1 cellular context compared by ENCODE assay signal in the genomic region with DNA sequence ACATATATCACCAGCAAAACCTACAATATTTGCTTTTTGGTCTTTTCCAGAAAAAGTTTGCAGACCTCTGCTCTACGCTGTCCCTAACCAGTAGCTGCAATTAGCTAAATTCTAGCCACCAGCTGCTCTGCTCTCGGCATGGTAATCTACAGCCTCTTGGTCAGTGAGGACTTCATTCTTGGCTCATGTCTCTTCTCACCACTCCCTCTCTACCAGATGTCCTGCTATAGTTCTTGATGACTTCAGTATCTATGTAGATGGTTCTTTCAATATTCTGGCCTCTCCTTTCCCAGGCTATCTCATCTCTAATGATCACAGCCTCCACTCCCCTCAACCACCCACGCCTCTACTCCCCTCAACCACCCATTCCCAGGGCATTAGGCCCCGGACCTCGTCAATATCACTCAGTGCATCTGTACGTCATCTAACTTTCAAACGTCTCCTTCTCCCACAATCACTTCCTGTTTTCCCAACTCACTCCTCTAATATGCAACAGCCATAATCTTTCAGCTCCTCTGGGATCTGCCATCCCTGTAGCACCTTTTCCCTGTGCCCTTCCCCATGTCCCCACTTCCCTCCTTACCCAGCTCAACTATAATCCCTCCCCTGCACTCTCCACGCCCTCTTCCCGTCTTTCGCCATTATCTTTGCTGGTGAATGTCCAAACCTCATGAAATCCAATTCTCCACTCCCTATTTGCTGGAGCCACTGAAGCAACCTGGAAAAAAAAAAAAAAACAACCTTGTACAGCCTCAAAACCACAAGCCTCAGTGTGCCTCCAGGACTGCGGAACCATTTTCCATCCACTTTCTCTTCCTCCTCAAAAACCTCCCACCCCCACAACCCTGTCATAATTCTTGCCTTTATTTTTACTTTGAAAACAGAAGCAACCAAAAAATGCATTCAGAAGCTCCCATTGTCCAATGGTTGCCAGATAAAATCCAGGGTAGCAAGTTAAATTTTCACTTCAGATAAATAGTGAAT.
TF ChIP-seq lines count a peak whose summit lies in the region.

No MANE protein-coding gene starts in this region.

TF ChIP-seq in K562, 482 proteins besides CTCF, POLR2A, EP300 and RAD21 (continued from another document and continues in another):
- TF ChIP-seq, protein P1, sequence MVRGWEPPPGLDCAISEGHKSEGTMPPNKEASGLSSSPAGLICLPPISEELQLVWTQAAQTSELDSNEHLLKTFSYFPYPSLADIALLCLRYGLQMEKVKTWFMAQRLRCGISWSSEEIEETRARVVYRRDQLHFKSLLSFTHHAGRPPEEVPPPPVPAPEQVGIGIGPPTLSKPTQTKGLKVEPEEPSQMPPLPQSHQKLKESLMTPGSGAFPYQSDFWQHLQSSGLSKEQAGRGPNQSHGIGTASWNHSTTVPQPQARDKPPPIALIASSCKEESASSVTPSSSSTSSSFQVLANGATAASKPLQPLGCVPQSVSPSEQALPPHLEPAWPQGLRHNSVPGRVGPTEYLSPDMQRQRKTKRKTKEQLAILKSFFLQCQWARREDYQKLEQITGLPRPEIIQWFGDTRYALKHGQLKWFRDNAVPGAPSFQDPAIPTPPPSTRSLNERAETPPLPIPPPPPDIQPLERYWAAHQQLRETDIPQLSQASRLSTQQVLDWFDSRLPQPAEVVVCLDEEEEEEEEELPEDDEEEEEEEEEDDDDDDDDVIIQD (CRISPR knock-in tag; IDR thresholded peaks at IDR 0.05) = no peak
- TF ChIP-seq NR2C1 (IDR thresholded peaks at IDR 0.05) (no peak), NR2C1 (tag; IDR thresholded peaks at IDR 0.05) (0 out of 2 replicates have a peak, but pooled peaks have one; percentile 37), RFX5 (IDR thresholded peaks at IDR 0.05; ENCODE audit: low read depth, low read length) (no peak), ZNF551 (CRISPR knock-in tag; IDR thresholded peaks at IDR 0.05) (no peak), NR1H2 (CRISPR knock-in tag; IDR thresholded peaks at IDR 0.05) (no peak), ZNF766 (CRISPR knock-in tag; conservative IDR thresholded peaks at IDR 0.05) (no peak), NR3C1 (CRISPR knock-in tag; IDR thresholded peaks at IDR 0.05) (no peak), SMARCB1 (IDR thresholded peaks at IDR 0.05; ENCODE audit: insufficient read length, low read depth) (no peak), MYC (IDR thresholded peaks at IDR 0.05; ENCODE audit: low read depth, low read length) (no peak), MYC (CRISPR knock-in tag; IDR thresholded peaks at IDR 0.05; ENCODE audit: borderline replicate concordance, low read depth) (no peak), ETV6 (IDR thresholded peaks at IDR 0.05; ENCODE audit: borderline replicate concordance in 1 of 2, low read depth in 2 of 2, low read length in 1 of 2) (no peak), ETV6 (CRISPR knock-in tag; IDR thresholded peaks at IDR 0.05; ENCODE audit: borderline replicate concordance) (no peak), ATF7 (IDR thresholded peaks at IDR 0.05) (0 out of 2 replicates have a peak, but pooled peaks have one; percentile 30), XRCC3 (IDR thresholded peaks at IDR 0.05) (no peak), CCNT2 (IDR thresholded peaks at IDR 0.05; ENCODE audit: borderline replicate concordance, extremely low read depth, insufficient read length, low read depth, low read length) (no peak), ZNF146 (CRISPR knock-in tag; IDR thresholded peaks at IDR 0.05; ENCODE audit: unreplicated experiment) (no peak), PPARD (CRISPR knock-in tag; IDR thresholded peaks at IDR 0.05) (no peak), YBX1 (IDR thresholded peaks at IDR 0.05) (no peak), EWSR1 (IDR thresholded peaks at IDR 0.05; ENCODE audit: borderline replicate concordance, low read depth, partially characterized antibody) (no peak), TRIM24 (IDR thresholded peaks at IDR 0.05) (0 out of 4 replicates have a peak, but pooled peaks of 1 of the 2 experiments have one; percentile 18), RCOR1 (IDR thresholded peaks at IDR 0.05; ENCODE audit: borderline replicate concordance in 1 of 2, low read depth in 2 of 2, low read length in 2 of 2) (no peak), TEAD1 (CRISPR knock-in tag; IDR thresholded peaks at IDR 0.05) (0 out of 4 replicates have a peak, but pooled peaks of 1 of the 2 experiments have one; percentile 32), ZFX (CRISPR knock-in tag; IDR thresholded peaks at IDR 0.05) (no peak), ZNF212 (CRISPR knock-in tag; IDR thresholded peaks at IDR 0.05) (no peak), IRF2 (CRISPR knock-in tag; IDR thresholded peaks at IDR 0.05) (no peak), POU5F1 (IDR thresholded peaks at IDR 0.05; ENCODE audit: borderline replicate concordance, low read depth, low read length, partially characterized antibody) (no peak), POLR2AphosphoS5 (IDR thresholded peaks at IDR 0.05; ENCODE audit: control insufficient read depth, insufficient read depth, low read depth, low read length) (no peak), ZBTB8A (IDR thresholded peaks at IDR 0.05; ENCODE audit: partially characterized antibody) (no peak), MAFG (tag; conservative IDR thresholded peaks at IDR 0.05) (no peak), CBX8 (IDR thresholded peaks at IDR 0.05; ENCODE audit: borderline replicate concordance, extremely low read depth, low read depth, low read length, poor library complexity, severe bottlenecking) (no peak), ZZZ3 (IDR thresholded peaks at IDR 0.05) (no peak), DNMT1 (IDR thresholded peaks at IDR 0.05) (no peak), XRCC4 (IDR thresholded peaks at IDR 0.05; ENCODE audit: extremely low read depth, insufficient read depth, insufficient read length) (no peak), ZNF12 (CRISPR knock-in tag; IDR thresholded peaks at IDR 0.05) (no peak), ETS2 (tag; IDR thresholded peaks at IDR 0.05; ENCODE audit: borderline replicate concordance, poor library complexity, severe bottlenecking) (no peak), IFI16 (CRISPR knock-in tag; IDR thresholded peaks at IDR 0.05) (no peak), RBM14 (IDR thresholded peaks at IDR 0.05; ENCODE audit: borderline replicate concordance, insufficient read depth, low read depth, low read length) (no peak), ARID2 (IDR thresholded peaks at IDR 0.05) (no peak), ZC3H8 (IDR thresholded peaks at IDR 0.05) (no peak), ZNF586 (CRISPR knock-in tag; conservative IDR thresholded peaks at IDR 0.05) (no peak), NRF1 (conservative IDR thresholded peaks at IDR 0.05 in 1 of 2, IDR thresholded peaks at IDR 0.05 in 1 of 2) (no peak), ZNF316 (IDR thresholded peaks at IDR 0.05) (no peak), SMAD1 (IDR thresholded peaks at IDR 0.05; ENCODE audit: low read depth, low read length, partially characterized antibody) (no peak), RBM39 (optimal IDR thresholded peaks at IDR 0.05; ENCODE audit: low read depth, low read length) (no peak), SMARCA4 (IDR thresholded peaks at IDR 0.05) (peak; percentile 63), DACH1 (IDR thresholded peaks at IDR 0.05; ENCODE audit: partially characterized antibody) (no peak), NELFE (IDR thresholded peaks at IDR 0.05; ENCODE audit: insufficient read depth, insufficient read length) (no peak), CHCHD3 (CRISPR knock-in tag; IDR thresholded peaks at IDR 0.05) (no peak), RHOXF2B (CRISPR knock-in tag; conservative IDR thresholded peaks at IDR 0.05) (no peak), ZNF764 (CRISPR knock-in tag; IDR thresholded peaks at IDR 0.05; ENCODE audit: low read depth) (no peak), SRSF3 (IDR thresholded peaks at IDR 0.05; ENCODE audit: insufficient read depth, low read length) (no peak), RFX7 (CRISPR knock-in tag; IDR thresholded peaks at IDR 0.05) (no peak), ZNF143 (CRISPR knock-in tag; IDR thresholded peaks at IDR 0.05) (no peak), SMC3 (conservative IDR thresholded peaks at IDR 0.05; ENCODE audit: insufficient read depth, low read depth, low read length) (no peak), ZNF274 (IDR thresholded peaks at IDR 0.05; ENCODE audit: borderline replicate concordance, low read depth, low read length) (no peak), ILF3 (IDR thresholded peaks at IDR 0.05; ENCODE audit: borderline replicate concordance) (no peak), HMGN3 (IDR thresholded peaks at IDR 0.05; ENCODE audit: borderline replicate concordance, extremely low read depth, insufficient read length, low read depth, low read length) (no peak), SRF (CRISPR knock-in tag; IDR thresholded peaks at IDR 0.05) (no peak), HMG20B (CRISPR knock-in tag; IDR thresholded peaks at IDR 0.05) (no peak), MED1 (CRISPR knock-in tag; IDR thresholded peaks at IDR 0.05; ENCODE audit: borderline replicate concordance) (no peak), MAZ (CRISPR knock-in tag; conservative IDR thresholded peaks at IDR 0.05 in 1 of 2, IDR thresholded peaks at IDR 0.05 in 1 of 2) (peak in 1 of 2 experiments; percentile 21; a peak in 1 of 4 replicates)
- TF ChIP-seq, protein P2, sequence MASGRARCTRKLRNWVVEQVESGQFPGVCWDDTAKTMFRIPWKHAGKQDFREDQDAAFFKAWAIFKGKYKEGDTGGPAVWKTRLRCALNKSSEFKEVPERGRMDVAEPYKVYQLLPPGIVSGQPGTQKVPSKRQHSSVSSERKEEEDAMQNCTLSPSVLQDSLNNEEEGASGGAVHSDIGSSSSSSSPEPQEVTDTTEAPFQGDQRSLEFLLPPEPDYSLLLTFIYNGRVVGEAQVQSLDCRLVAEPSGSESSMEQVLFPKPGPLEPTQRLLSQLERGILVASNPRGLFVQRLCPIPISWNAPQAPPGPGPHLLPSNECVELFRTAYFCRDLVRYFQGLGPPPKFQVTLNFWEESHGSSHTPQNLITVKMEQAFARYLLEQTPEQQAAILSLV (tag; IDR thresholded peaks at IDR 0.05) = no peak
- TF ChIP-seq, protein P3, sequence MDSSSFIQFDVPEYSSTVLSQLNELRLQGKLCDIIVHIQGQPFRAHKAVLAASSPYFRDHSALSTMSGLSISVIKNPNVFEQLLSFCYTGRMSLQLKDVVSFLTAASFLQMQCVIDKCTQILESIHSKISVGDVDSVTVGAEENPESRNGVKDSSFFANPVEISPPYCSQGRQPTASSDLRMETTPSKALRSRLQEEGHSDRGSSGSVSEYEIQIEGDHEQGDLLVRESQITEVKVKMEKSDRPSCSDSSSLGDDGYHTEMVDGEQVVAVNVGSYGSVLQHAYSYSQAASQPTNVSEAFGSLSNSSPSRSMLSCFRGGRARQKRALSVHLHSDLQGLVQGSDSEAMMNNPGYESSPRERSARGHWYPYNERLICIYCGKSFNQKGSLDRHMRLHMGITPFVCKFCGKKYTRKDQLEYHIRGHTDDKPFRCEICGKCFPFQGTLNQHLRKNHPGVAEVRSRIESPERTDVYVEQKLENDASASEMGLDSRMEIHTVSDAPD (CRISPR knock-in tag; IDR thresholded peaks at IDR 0.05) = no peak
- TF ChIP-seq, protein P4, sequence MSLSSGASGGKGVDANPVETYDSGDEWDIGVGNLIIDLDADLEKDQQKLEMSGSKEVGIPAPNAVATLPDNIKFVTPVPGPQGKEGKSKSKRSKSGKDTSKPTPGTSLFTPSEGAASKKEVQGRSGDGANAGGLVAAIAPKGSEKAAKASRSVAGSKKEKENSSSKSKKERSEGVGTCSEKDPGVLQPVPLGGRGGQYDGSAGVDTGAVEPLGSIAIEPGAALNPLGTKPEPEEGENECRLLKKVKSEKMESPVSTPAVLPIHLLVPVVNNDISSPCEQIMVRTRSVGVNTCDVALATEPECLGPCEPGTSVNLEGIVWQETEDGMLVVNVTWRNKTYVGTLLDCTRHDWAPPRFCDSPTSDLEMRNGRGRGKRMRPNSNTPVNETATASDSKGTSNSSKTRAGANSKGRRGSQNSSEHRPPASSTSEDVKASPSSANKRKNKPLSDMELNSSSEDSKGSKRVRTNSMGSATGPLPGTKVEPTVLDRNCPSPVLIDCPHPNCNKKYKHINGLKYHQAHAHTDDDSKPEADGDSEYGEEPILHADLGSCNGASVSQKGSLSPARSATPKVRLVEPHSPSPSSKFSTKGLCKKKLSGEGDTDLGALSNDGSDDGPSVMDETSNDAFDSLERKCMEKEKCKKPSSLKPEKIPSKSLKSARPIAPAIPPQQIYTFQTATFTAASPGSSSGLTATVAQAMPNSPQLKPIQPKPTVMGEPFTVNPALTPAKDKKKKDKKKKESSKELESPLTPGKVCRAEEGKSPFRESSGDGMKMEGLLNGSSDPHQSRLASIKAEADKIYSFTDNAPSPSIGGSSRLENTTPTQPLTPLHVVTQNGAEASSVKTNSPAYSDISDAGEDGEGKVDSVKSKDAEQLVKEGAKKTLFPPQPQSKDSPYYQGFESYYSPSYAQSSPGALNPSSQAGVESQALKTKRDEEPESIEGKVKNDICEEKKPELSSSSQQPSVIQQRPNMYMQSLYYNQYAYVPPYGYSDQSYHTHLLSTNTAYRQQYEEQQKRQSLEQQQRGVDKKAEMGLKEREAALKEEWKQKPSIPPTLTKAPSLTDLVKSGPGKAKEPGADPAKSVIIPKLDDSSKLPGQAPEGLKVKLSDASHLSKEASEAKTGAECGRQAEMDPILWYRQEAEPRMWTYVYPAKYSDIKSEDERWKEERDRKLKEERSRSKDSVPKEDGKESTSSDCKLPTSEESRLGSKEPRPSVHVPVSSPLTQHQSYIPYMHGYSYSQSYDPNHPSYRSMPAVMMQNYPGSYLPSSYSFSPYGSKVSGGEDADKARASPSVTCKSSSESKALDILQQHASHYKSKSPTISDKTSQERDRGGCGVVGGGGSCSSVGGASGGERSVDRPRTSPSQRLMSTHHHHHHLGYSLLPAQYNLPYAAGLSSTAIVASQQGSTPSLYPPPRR (CRISPR knock-in tag; IDR thresholded peaks at IDR 0.05; ENCODE audit: borderline replicate concordance) = no peak
- TF ChIP-seq, protein P5, sequence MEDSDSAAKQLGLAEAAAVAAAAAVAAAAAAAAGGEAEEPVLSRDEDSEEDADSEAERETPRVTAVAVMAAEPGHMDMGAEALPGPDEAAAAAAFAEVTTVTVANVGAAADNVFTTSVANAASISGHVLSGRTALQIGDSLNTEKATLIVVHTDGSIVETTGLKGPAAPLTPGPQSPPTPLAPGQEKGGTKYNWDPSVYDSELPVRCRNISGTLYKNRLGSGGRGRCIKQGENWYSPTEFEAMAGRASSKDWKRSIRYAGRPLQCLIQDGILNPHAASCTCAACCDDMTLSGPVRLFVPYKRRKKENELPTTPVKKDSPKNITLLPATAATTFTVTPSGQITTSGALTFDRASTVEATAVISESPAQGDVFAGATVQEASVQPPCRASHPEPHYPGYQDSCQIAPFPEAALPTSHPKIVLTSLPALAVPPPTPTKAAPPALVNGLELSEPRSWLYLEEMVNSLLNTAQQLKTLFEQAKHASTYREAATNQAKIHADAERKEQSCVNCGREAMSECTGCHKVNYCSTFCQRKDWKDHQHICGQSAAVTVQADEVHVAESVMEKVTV (CRISPR knock-in tag; IDR thresholded peaks at IDR 0.05) = no peak
- TF ChIP-seq, protein P6, sequence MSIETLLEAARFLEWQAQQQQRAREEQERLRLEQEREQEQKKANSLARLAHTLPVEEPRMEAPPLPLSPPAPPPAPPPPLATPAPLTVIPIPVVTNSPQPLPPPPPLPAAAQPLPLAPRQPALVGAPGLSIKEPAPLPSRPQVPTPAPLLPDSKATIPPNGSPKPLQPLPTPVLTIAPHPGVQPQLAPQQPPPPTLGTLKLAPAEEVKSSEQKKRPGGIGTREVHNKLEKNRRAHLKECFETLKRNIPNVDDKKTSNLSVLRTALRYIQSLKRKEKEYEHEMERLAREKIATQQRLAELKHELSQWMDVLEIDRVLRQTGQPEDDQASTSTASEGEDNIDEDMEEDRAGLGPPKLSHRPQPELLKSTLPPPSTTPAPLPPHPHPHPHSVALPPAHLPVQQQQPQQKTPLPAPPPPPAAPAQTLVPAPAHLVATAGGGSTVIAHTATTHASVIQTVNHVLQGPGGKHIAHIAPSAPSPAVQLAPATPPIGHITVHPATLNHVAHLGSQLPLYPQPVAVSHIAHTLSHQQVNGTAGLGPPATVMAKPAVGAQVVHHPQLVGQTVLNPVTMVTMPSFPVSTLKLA (conservative IDR thresholded peaks at IDR 0.05) = no peak
